8 cellular contexts compared by ENCODE assay signal in genomic region chr12:56333679-56334489, GRCh38. TPM values are rescaled to one million over a fixed set of nuclear protein-coding genes. Genes with fewer than 3 reads are reported as not detected.
A peak's percentile ranks its signal among the peaks of the same experiment; 100 is the strongest.
DNase-seq lines count a peak whose midpoint lies in the region; ATAC-seq, FAIRE-seq and TF ChIP-seq lines count a peak whose summit lies in the region.

PAN2 (minus strand) TSS chr12:56334000; CDS start chr12:56333094, 906 bp downstream.

- peak within 1 kb of the TSS; percentile 73 for H2AFZ ChIP-seq in astrocyte (ENCODE audit: low read depth, low read length)
- H2AFZ ChIP-seq in hepatocyte: peak within 1 kb of the TSS; percentile 53

- H3K27ac Mint-ChIP-seq in astrocyte (ENCODE audit: unreplicated experiment): peak within 1 kb of the TSS; percentile 99

- H3K27ac ChIP-seq in astrocyte (ENCODE audit: low read depth, low read length): peak within 1 kb of the TSS; percentile 95
- peak within 1 kb of the TSS; percentile 95 for H3K27ac ChIP-seq in hepatocyte

- TF ChIP-seq CTCF in astrocyte (IDR thresholded peaks at IDR 0.05; ENCODE audit: insufficient read depth, low read depth, low read length) (peak; percentile 65), hepatocyte (IDR thresholded peaks at IDR 0.05; ENCODE audit: poor library complexity) (peak; percentile 77)

- ATAC-seq in HG02981 (IDR thresholded peaks at IDR 0.05; ENCODE audit: unreplicated experiment): peak; percentile 93

- H3K27me3 Mint-ChIP-seq in astrocyte (ENCODE audit: low read depth, unreplicated experiment): no peaks in the 10 kb centered on the region

- peaks cover 19% of the 10 kb centered on the region for H3K4me1 ChIP-seq in astrocyte (ENCODE audit: insufficient read depth, low read length)
- peaks cover 11% of the 10 kb centered on the region for H3K4me1 ChIP-seq in hepatocyte (ENCODE audit: insufficient read depth)

- no peaks in the 10 kb centered on the region for H3K9me3 ChIP-seq in astrocyte (ENCODE audit: insufficient read depth, low read depth, low read length)
- H3K9me3 ChIP-seq in hepatocyte (ENCODE audit: low read depth): no peaks in the 10 kb centered on the region

- peak within 1 kb of the TSS; percentile 87 for H3K9ac ChIP-seq in astrocyte (ENCODE audit: low read length)

- peak; percentile 95 for FAIRE-seq in GM18507 (lab: Jason Lieb, UNC)
- no peak for FAIRE-seq in astrocyte (lab: Jason Lieb, UNC)

- H3K79me2 ChIP-seq in astrocyte (ENCODE audit: insufficient read depth, low read length) (no peaks in the 10 kb centered on the region), hepatocyte (peaks cover 6% of the 10 kb centered on the region)

- H3K4me1 Mint-ChIP-seq in astrocyte (ENCODE audit: low read depth, unreplicated experiment): peaks cover 10% of the 10 kb centered on the region

- H3K36me3 ChIP-seq in astrocyte (ENCODE audit: insufficient read depth, low read length) (no peaks in the 10 kb centered on the region), hepatocyte (replicated peaks; ENCODE audit: insufficient read depth, low read depth) (no peaks in the 10 kb centered on the region)

- DNase-seq in GM18507 (ENCODE audit: extremely low spot score, insufficient read length, low read depth) (peak; percentile 91), NCI-H2029 (lab: John Stamatoyannopoulos, UW) (peak; percentile 98), T-helper 22 cell (ENCODE audit: low read depth) (peak; percentile 90), astrocyte (ENCODE audit: low read depth) (peak; percentile 94), hepatocyte (ENCODE audit: low spot score) (peak; percentile 96), renal cortical epithelial cell (ENCODE audit: low read depth) (peak; percentile 95), cortex of kidney (lab: John Stamatoyannopoulos, UW) (no peak)

- H3K9me3 Mint-ChIP-seq in astrocyte (ENCODE audit: unreplicated experiment): no peaks in the 10 kb centered on the region

- H3K4me2 ChIP-seq in astrocyte (ENCODE audit: low read length) (peak within 1 kb of the TSS; percentile 89), hepatocyte (peak within 1 kb of the TSS; percentile 87)

- H3K4me3 ChIP-seq in astrocyte (ENCODE audit: insufficient read depth, low read depth, low read length): peak within 1 kb of the TSS; percentile 68
- peak within 1 kb of the TSS; percentile 56 for H3K4me3 ChIP-seq in hepatocyte

- no peaks in the 10 kb centered on the region for H4K20me1 ChIP-seq in astrocyte (ENCODE audit: insufficient read depth, low read length)
- no peaks in the 10 kb centered on the region for H4K20me1 ChIP-seq in hepatocyte (ENCODE audit: insufficient read depth, poor library complexity, severe bottlenecking)

- peak within 1 kb of the TSS; percentile 92 for H3K4me3 Mint-ChIP-seq in astrocyte (ENCODE audit: unreplicated experiment)

- no peaks in the 10 kb centered on the region for H3K27me3 ChIP-seq in astrocyte (ENCODE audit: insufficient read depth, low read length)
- H3K27me3 ChIP-seq in hepatocyte: no peaks in the 10 kb centered on the region

- no peaks in the 10 kb centered on the region for H3K9me2 ChIP-seq in hepatocyte (replicated peaks; ENCODE audit: insufficient read depth)

- under 1% methylated on average over 45 of the region's 45 CpGs for WGBS in hepatocyte (ENCODE audit: low lambda C conversion rate, missing lambda C conversion rate)

- no peaks in the 10 kb centered on the region for H3K36me3 Mint-ChIP-seq in astrocyte (ENCODE audit: low read depth, unreplicated experiment)

RNA-seq across cellular contexts. Expression of gene PAN2, which starts in this region (rescaled TPM):
- total RNA-seq in astrocyte (10.1 and 15.4 TPM in 2 replicates), hepatocyte (23.5 and 29.4 TPM in 2 replicates), renal cortical epithelial cell (5.6 and 22.7 TPM in 2 replicates)
- 23.6 and 41.1 TPM in 2 replicates for polyA plus RNA-seq in hepatocyte
